Comparison of ENCODE assay signal across 17 cellular contexts in genomic region chr5:112823656-112824055, GRCh38. TPM values are rescaled to one million over a fixed set of nuclear protein-coding genes. Genes with fewer than 3 reads are reported as not detected.
DNase-seq lines count a peak whose midpoint lies in the region; ATAC-seq and TF ChIP-seq lines count a peak whose summit lies in the region.
"Had no signal": no experiment of that assay in that cellular context is flagged by ENCODE, and none has a peak within 500 bp of the region (broad histone marks: within the 10 kb centered on the region; RNA-seq: fewer than 3 reads in every experiment).

No MANE protein-coding gene starts in this region.

- H3K4me1 Mint-ChIP-seq in central memory CD8-positive, alpha-beta T cell: no peaks in the 10 kb centered on the region
- H3K4me1 Mint-ChIP-seq: CD14-positive monocyte had no signal

- no peak for ATAC-seq in central memory CD8-positive, alpha-beta T cell (replicated peaks; ENCODE audit: extremely low read depth, poor library complexity, severe bottlenecking)
- ATAC-seq in heart right ventricle: no peak
- ATAC-seq in GM18498 (IDR thresholded peaks at IDR 0.05; ENCODE audit: unreplicated experiment): no peak
- ATAC-seq: Right ventricle myocardium inferior had no signal

- no peaks in the 10 kb centered on the region for H3K9me3 Mint-ChIP-seq in central memory CD8-positive, alpha-beta T cell
- H3K9me3 Mint-ChIP-seq: CD14-positive monocyte had no signal

- TF ChIP-seq CTCF in prostate gland (IDR thresholded peaks at IDR 0.05) (no peak), heart right ventricle (IDR thresholded peaks at IDR 0.05) (no peak)

- peaks cover 25% of the 10 kb centered on the region for H3K79me2 ChIP-seq in Karpas-422 (ENCODE audit: low read length)

- H3K4me3 ChIP-seq in Karpas-422 (ENCODE audit: low read length): no peak overlapping the region
- H3K4me3 ChIP-seq in prostate gland: no peak overlapping the region
- H3K4me3 ChIP-seq in heart right ventricle: no peak overlapping the region

- peak overlapping the region; percentile 66 for H3K27ac ChIP-seq in Karpas-422 (ENCODE audit: low read length)
- peak overlapping the region in 1 of 2 donors; percentile 45 for H3K27ac ChIP-seq in prostate gland
- no peak overlapping the region for H3K27ac ChIP-seq in heart right ventricle
- H3K27ac ChIP-seq: 22Rv1 had no signal

- H3K9me3 ChIP-seq in Karpas-422 (ENCODE audit: low read length): no peaks in the 10 kb centered on the region
- H3K9me3 ChIP-seq in prostate gland: no peaks in the 10 kb centered on the region
- no peaks in the 10 kb centered on the region for H3K9me3 ChIP-seq in heart right ventricle

- 62% methylated on average over 2 of the region's 2 CpGs for WGBS in prostate gland
- 94 to 95% methylated on average over 2 of the region's 2 CpGs for WGBS in heart right ventricle, 2 donors

- peaks cover 35% of the 10 kb centered on the region for H3K36me3 Mint-ChIP-seq in central memory CD8-positive, alpha-beta T cell (ENCODE audit: insufficient read depth)

- H3K4me1 ChIP-seq in Karpas-422 (ENCODE audit: low read length) (peaks cover 34% of the 10 kb centered on the region), prostate gland (replicated peaks) (peaks cover 4% of the 10 kb centered on the region), heart right ventricle (no peaks in the 10 kb centered on the region)

- H3K27me3 ChIP-seq in Karpas-422 (ENCODE audit: low read length): no peaks in the 10 kb centered on the region
- no peaks in the 10 kb centered on the region for H3K27me3 ChIP-seq in prostate gland (replicated peaks; ENCODE audit: insufficient read depth)
- no peaks in the 10 kb centered on the region for H3K27me3 ChIP-seq in heart right ventricle

- TF ChIP-seq POLR2A in prostate gland (IDR thresholded peaks at IDR 0.05): no peak

- no peak overlapping the region for H3K9ac ChIP-seq in Karpas-422 (ENCODE audit: low read length)

- no peaks in the 10 kb centered on the region for H3K27me3 Mint-ChIP-seq in central memory CD8-positive, alpha-beta T cell

- no peak overlapping the region for H2AFZ ChIP-seq in Karpas-422 (ENCODE audit: low read length)

- H3K9me2 ChIP-seq in Karpas-422 (replicated peaks; ENCODE audit: insufficient read depth, low read length): no peaks in the 10 kb centered on the region

- DNase-seq in DMS53 (lab: John Stamatoyannopoulos, UW) (peak; percentile 8), DMS53 treated with DMSO at 0.1 percent for 48 hours (lab: John Stamatoyannopoulos, UW; ENCODE audit: unreplicated experiment) (no peak), Karpas-422 (no peak), prostate gland (ENCODE audit: low spot score) (peak; percentile 23), heart right ventricle (no peak), medulla oblongata (ENCODE audit: extremely low spot score) (no peak)
- no peak for DNase-seq in central memory CD8-positive, alpha-beta T cell (ENCODE audit: low spot score in 2 of 2)
- DNase-seq: GDM1, NCI-H1105 treated with DMSO at 0.1 percent for 48 hours, NCI-H1694, NCI-H2107, NCI-H345, NCI-H526 treated with DMSO at 0.1 percent for 48 hours had no signal

- H3K4me3 Mint-ChIP-seq in central memory CD8-positive, alpha-beta T cell: no peak overlapping the region
- H3K4me3 Mint-ChIP-seq: CD14-positive monocyte had no signal

- H3K27ac Mint-ChIP-seq in central memory CD8-positive, alpha-beta T cell (ENCODE audit: low read depth): peak overlapping the region; percentile 38

- intact Hi-C loops in prostate gland (cut with DNase I): no loop called here
- intact Hi-C loops in heart right ventricle (cut with DNase I): no loop called here

- H4K20me1 ChIP-seq in Karpas-422 (ENCODE audit: insufficient read depth, low read depth, low read length): no peaks in the 10 kb centered on the region

- H3K36me3 ChIP-seq in Karpas-422 (ENCODE audit: insufficient read depth, low read length): peaks cover 86% of the 10 kb centered on the region
- H3K36me3 ChIP-seq in prostate gland: no peaks in the 10 kb centered on the region
- peaks cover 0 to 99% (median 26%) of the 10 kb centered on the region in 9 donors for H3K36me3 ChIP-seq in heart right ventricle

- H3K4me2 ChIP-seq in Karpas-422 (ENCODE audit: low read depth, low read length, poor library complexity, severe bottlenecking): peak overlapping the region; percentile 13

RNA-seq across cellular contexts. Expression of gene SRP19, which starts 37.4 kb away (rescaled TPM):
- total RNA-seq in Karpas-422 (2014; rRNA removed; shearing (Covaris generic); ENCODE audit: low replicate concordance): 61.9 and 72.7 TPM in 2 replicates
- 10 to 100 TPM; 25.3 to 95.0 TPM for total RNA-seq in prostate gland
- total RNA-seq in heart right ventricle: 10 to 100 TPM; 19.4 to 33.9 (median 26.6) TPM
- 10 to 100 TPM; 66.5 to 80.1 TPM for polyA plus RNA-seq in heart right ventricle

Comparison
In these comparisons a context has a peak if more than half of its experiments do, and no peak if none do; other contexts are left out.
1. DNase-seq: peak in DMS53 (single experiment) and prostate gland (single experiment); none in DMS53 treated with DMSO at 0.1 percent for 48 hours (single experiment), Karpas-422 (single experiment), central memory CD8-positive, alpha-beta T cell (0 of 2), heart right ventricle (0 of 2) and medulla oblongata (single experiment).